ENCODE assay signal across 8 cellular contexts in the genomic region with DNA sequence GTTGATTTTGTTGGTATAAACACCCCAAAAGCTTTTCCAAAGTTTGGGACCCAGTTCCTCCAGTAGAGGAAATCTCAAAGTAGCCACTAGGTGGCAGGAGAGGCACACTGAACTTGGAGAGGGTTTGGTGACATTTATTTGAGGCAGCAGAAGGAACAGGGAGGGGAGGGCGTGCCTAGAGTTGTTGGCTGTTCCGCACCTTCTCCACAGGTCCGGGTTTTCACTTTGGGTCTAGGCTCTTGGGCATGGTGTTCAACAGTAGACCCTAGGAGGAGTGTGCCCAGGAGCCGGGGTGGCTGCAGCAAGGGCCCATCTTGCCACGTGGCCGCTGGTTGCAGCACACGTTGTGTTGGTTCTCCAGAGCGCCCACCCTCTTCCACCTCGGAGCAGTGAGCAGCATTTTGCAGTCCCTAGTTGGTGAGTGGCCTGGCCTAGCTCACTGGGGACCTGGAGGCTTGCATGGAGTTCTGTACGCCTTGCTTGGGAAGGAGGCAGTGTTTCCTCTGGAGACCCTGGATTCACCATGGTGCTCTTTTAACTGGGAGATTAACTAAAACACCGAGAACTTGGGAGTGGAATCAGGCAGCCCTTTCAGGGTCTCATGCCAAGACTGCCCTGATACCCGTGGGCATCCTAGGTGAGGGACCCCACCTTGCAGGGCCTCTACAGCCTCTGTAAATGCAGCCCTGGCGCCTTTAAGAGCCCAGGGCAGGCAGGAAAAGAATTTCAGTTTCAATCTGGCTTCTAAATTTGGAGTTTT. TPM values are rescaled to one million over a fixed set of nuclear protein-coding genes. Genes with fewer than 3 reads are reported as not detected.
A peak's percentile ranks its signal among the peaks of the same experiment; 100 is the strongest.
DNase-seq lines count a peak whose midpoint lies in the region; ATAC-seq and TF ChIP-seq lines count a peak whose summit lies in the region.

No MANE protein-coding gene starts in this region.

- peaks cover 33% of the 10 kb centered on the region for H3K79me2 ChIP-seq in neural progenitor cell (ENCODE audit: low read depth)

- peaks cover 56% of the 10 kb centered on the region for H3K4me1 Mint-ChIP-seq in neural progenitor cell

- H3K4me2 ChIP-seq in neural progenitor cell, result peak overlapping the region; percentile 62

- H3K27me3 Mint-ChIP-seq in neural progenitor cell (ENCODE audit: insufficient read depth, low read depth), result peaks cover 9% of the 10 kb centered on the region

- no peak overlapping the region for H2AFZ ChIP-seq in neural progenitor cell (replicated peaks)

- H3K27ac Mint-ChIP-seq in neural progenitor cell, result peak overlapping the region; percentile 99

- H3K4me1 ChIP-seq in neural progenitor cell, result peaks cover 39% of the 10 kb centered on the region

- ATAC-seq in GM21381 (IDR thresholded peaks at IDR 0.05; ENCODE audit: unreplicated experiment), result peak; percentile 32

- H3K4me3 ChIP-seq in MG63, result peak overlapping the region; percentile 31
- H3K4me3 ChIP-seq in neural progenitor cell, result peak overlapping the region; percentile 30

- peak; percentile 92 for DNase-seq in Ammon's horn (ENCODE audit: low spot score)
- peak; percentile 77 for DNase-seq in MG63
- peak; percentile 72 to 73 for DNase-seq in SHP77 (lab: John Stamatoyannopoulos, UW)
- DNase-seq in activated effector memory CD4-positive, alpha-beta T cell treated with anti-CD3 and anti-CD28 coated beads, Interleukin-2, amount 50 U/mL, for 16 hours, result peak; percentile 87
- DNase-seq in foreskin melanocyte, result peak; percentile 84
- peak; percentile 86 for DNase-seq in neural progenitor cell (ENCODE audit: low spot score)
- peak; percentile 92 for DNase-seq in stromal cell of bone marrow (ENCODE audit: low read depth)

- H3K4me3 Mint-ChIP-seq in neural progenitor cell, result peak overlapping the region; percentile 83

- no peaks in the 10 kb centered on the region for H4K20me1 ChIP-seq in neural progenitor cell (ENCODE audit: low read depth)

- H3K27ac ChIP-seq in neural progenitor cell, result peak overlapping the region; percentile 94

- peaks cover 16% of the 10 kb centered on the region for H3K36me3 Mint-ChIP-seq in neural progenitor cell

- H3K9me3 ChIP-seq in MG63 (no peaks in the 10 kb centered on the region), neural progenitor cell (ENCODE audit: low read depth) (no peaks in the 10 kb centered on the region)

- TF ChIP-seq CTCF in neural progenitor cell (IDR thresholded peaks at IDR 0.05), result peak; percentile 92

- H3K9me3 Mint-ChIP-seq in neural progenitor cell, result no peaks in the 10 kb centered on the region

- peaks cover 37% of the 10 kb centered on the region for H3K36me3 ChIP-seq in MG63
- H3K36me3 ChIP-seq in neural progenitor cell, result no peaks in the 10 kb centered on the region

- H3K27me3 ChIP-seq in MG63, result no peaks in the 10 kb centered on the region
- no peaks in the 10 kb centered on the region for H3K27me3 ChIP-seq in neural progenitor cell

- H3K9ac ChIP-seq in neural progenitor cell, result no peak overlapping the region

- peaks cover 36% of the 10 kb centered on the region for H3F3A ChIP-seq in neural progenitor cell (ENCODE audit: low read depth)

RNA-seq across cellular contexts. Expression of a gene that starts 28.2 kb away (rescaled TPM):
- 76.3 and 127 TPM in 2 replicates for total RNA-seq in MG63 (2014; rRNA removed; shearing (Covaris generic); ENCODE audit: low replicate concordance)
- total RNA-seq in neural progenitor cell (ENCODE audit: low replicate concordance), result 82.4 and 133 TPM in 2 replicates

RNA-seq across cellular contexts. Expression of a gene that starts 28.8 kb away (rescaled TPM):
- total RNA-seq in MG63 (2014; rRNA removed; shearing (Covaris generic); ENCODE audit: low replicate concordance), result 16.3 and 17.5 TPM in 2 replicates
- total RNA-seq in neural progenitor cell (ENCODE audit: low replicate concordance), result 10.1 and 19.3 TPM in 2 replicates

RNA-seq across cellular contexts. Expression of a gene that starts 38.6 kb away (rescaled TPM):
- 15.7 and 21.7 TPM in 2 replicates for total RNA-seq in MG63 (2014; rRNA removed; shearing (Covaris generic); ENCODE audit: low replicate concordance)
- total RNA-seq in neural progenitor cell (ENCODE audit: low replicate concordance), result 12.2 and 32.7 TPM in 2 replicates

RNA-seq across cellular contexts. Expression of a gene that starts 58.5 kb away (rescaled TPM):
- 18.4 and 24.9 TPM in 2 replicates for total RNA-seq in MG63 (2014; rRNA removed; shearing (Covaris generic); ENCODE audit: low replicate concordance)
- 25.1 and 39.0 TPM in 2 replicates for total RNA-seq in neural progenitor cell (ENCODE audit: low replicate concordance)

Comparison
In these comparisons a context has a peak if more than half of its experiments do, and no peak if none do; other contexts are left out.
1. Peak in every context shown above with its lines: DNase-seq, ATAC-seq, H3K4me3 ChIP-seq and H3K27ac ChIP-seq.